Comparison of ENCODE assay signal across 8 cellular contexts in genomic region chr9:19925674-19926503, GRCh38.
DNase-seq lines count a peak whose midpoint lies in the region; ATAC-seq and TF ChIP-seq lines count a peak whose summit lies in the region.

No MANE protein-coding gene starts in this region.

- no peaks in the 10 kb centered on the region for H3K79me2 ChIP-seq in Karpas-422 (ENCODE audit: low read length)
- H3K79me2 ChIP-seq in osteoblast (ENCODE audit: insufficient read depth, low read length): no peaks in the 10 kb centered on the region

- no peak overlapping the region for H2AFZ ChIP-seq in Karpas-422 (ENCODE audit: low read length)
- peak overlapping the region; percentile 96 for H2AFZ ChIP-seq in osteoblast (ENCODE audit: low read length)

- H3K27me3 ChIP-seq in Karpas-422 (ENCODE audit: low read length) (no peaks in the 10 kb centered on the region), osteoblast (ENCODE audit: insufficient read depth, low read length) (peaks cover 7% of the 10 kb centered on the region), thoracic aorta (replicated peaks; ENCODE audit: insufficient read depth) (no peaks in the 10 kb centered on the region)

- no peaks in the 10 kb centered on the region for H3K36me3 ChIP-seq in Karpas-422 (ENCODE audit: insufficient read depth, low read length)
- H3K36me3 ChIP-seq in osteoblast (ENCODE audit: insufficient read depth, low read length): no peaks in the 10 kb centered on the region
- no peaks in the 10 kb centered on the region for H3K36me3 ChIP-seq in thoracic aorta

- H4K20me1 ChIP-seq in Karpas-422 (ENCODE audit: insufficient read depth, low read depth, low read length) (no peaks in the 10 kb centered on the region), osteoblast (ENCODE audit: insufficient read depth, low read length) (no peaks in the 10 kb centered on the region)

- ATAC-seq in GM21786 (IDR thresholded peaks at IDR 0.05; ENCODE audit: unreplicated experiment): peak; percentile 97
- ATAC-seq in thoracic aorta (ENCODE audit: insufficient number of reproducible peaks, low FRiP score, low read depth): peak; percentile 88

- TF ChIP-seq CTCF in osteoblast (IDR thresholded peaks at IDR 0.05; ENCODE audit: extremely low read depth, low read depth, low read length) (peak; percentile 98), thoracic aorta (IDR thresholded peaks at IDR 0.05) (peak; percentile 89)

- H3K9me2 ChIP-seq in Karpas-422 (replicated peaks; ENCODE audit: insufficient read depth, low read length): no peaks in the 10 kb centered on the region

- DNase-seq in EH (ENCODE audit: low read depth) (peak; percentile 77), Karpas-422 (peak; percentile 87), SHP77 (lab: John Stamatoyannopoulos, UW) (peak; percentile 17 to 47), globus pallidus (ENCODE audit: low spot score) (peak; percentile 77), osteoblast (ENCODE audit: insufficient read length, low spot score, missing footprints) (peak; percentile 86), thoracic aorta (ENCODE audit: low spot score) (no peak)
- peak; percentile 77 for DNase-seq in activated naive CD4-positive, alpha-beta T cell treated with Interleukin-2 at 50 U/mL for 16 hours

- H3K4me2 ChIP-seq in Karpas-422 (ENCODE audit: low read depth, low read length, poor library complexity, severe bottlenecking) (no peak overlapping the region), osteoblast (ENCODE audit: insufficient read depth, low read length) (peak overlapping the region; percentile 92)

- H3K27ac ChIP-seq in Karpas-422 (ENCODE audit: low read length) (no peak overlapping the region), osteoblast (ENCODE audit: low read depth, low read length) (no peak overlapping the region), thoracic aorta (no peak overlapping the region)

- H3K9ac ChIP-seq in Karpas-422 (ENCODE audit: low read length): no peak overlapping the region

- H3K4me1 ChIP-seq in Karpas-422 (ENCODE audit: low read length): peaks cover 1% of the 10 kb centered on the region; the same call in 1 of the 2 replicates
- no peaks in the 10 kb centered on the region for H3K4me1 ChIP-seq in osteoblast (ENCODE audit: insufficient read depth, low read length)
- H3K4me1 ChIP-seq in thoracic aorta (ENCODE audit: control insufficient read depth in 1 of 2, low read depth in 2 of 2): no peaks in the 10 kb centered on the region

- no peaks in the 10 kb centered on the region for H3K9me3 ChIP-seq in Karpas-422 (ENCODE audit: low read length)
- H3K9me3 ChIP-seq in osteoblast (ENCODE audit: low read depth, low read length): no peaks in the 10 kb centered on the region
- H3K9me3 ChIP-seq in thoracic aorta: no peaks in the 10 kb centered on the region

- H3K4me3 ChIP-seq in Karpas-422 (ENCODE audit: low read length): no peak overlapping the region
- H3K4me3 ChIP-seq in osteoblast (ENCODE audit: insufficient read depth, low read length): peak overlapping the region; percentile 70
- peak overlapping the region; percentile 69 for H3K4me3 ChIP-seq in thoracic aorta
